Comparison of ENCODE assay signal across 1 cellular context in genomic region chr16:23255000-23255399, GRCh38.
TF ChIP-seq lines count a peak whose summit lies in the region.

No MANE protein-coding gene starts in this region.

TF ChIP-seq in GM23338, 12 proteins besides CTCF, POLR2A, EP300 and RAD21:
- TF ChIP-seq ZNF462 (CRISPR knock-in tag; IDR thresholded peaks at IDR 0.05) (no peak), POLR2AphosphoS5 (IDR thresholded peaks at IDR 0.05; ENCODE audit: low read depth) (no peak), EZH2 (IDR thresholded peaks at IDR 0.05; ENCODE audit: low read depth, unreplicated experiment) (no peak), ETS1 (IDR thresholded peaks at IDR 0.05) (no peak), JUNB (IDR thresholded peaks at IDR 0.05; ENCODE audit: unreplicated experiment) (no peak), STAT1 (IDR thresholded peaks at IDR 0.05; ENCODE audit: unreplicated experiment) (no peak), ZNF114 (CRISPR knock-in tag; IDR thresholded peaks at IDR 0.05) (no peak), CREB1 (CRISPR knock-in tag; IDR thresholded peaks at IDR 0.05; ENCODE audit: low read depth) (no peak), EZH2phosphoT487 (IDR thresholded peaks at IDR 0.05; ENCODE audit: unreplicated experiment) (no peak), ZNF331 (CRISPR knock-in tag; IDR thresholded peaks at IDR 0.05; ENCODE audit: low read depth) (no peak), NANOG (IDR thresholded peaks at IDR 0.05; ENCODE audit: borderline replicate concordance) (no peak)
- TF ChIP-seq, protein P1, sequence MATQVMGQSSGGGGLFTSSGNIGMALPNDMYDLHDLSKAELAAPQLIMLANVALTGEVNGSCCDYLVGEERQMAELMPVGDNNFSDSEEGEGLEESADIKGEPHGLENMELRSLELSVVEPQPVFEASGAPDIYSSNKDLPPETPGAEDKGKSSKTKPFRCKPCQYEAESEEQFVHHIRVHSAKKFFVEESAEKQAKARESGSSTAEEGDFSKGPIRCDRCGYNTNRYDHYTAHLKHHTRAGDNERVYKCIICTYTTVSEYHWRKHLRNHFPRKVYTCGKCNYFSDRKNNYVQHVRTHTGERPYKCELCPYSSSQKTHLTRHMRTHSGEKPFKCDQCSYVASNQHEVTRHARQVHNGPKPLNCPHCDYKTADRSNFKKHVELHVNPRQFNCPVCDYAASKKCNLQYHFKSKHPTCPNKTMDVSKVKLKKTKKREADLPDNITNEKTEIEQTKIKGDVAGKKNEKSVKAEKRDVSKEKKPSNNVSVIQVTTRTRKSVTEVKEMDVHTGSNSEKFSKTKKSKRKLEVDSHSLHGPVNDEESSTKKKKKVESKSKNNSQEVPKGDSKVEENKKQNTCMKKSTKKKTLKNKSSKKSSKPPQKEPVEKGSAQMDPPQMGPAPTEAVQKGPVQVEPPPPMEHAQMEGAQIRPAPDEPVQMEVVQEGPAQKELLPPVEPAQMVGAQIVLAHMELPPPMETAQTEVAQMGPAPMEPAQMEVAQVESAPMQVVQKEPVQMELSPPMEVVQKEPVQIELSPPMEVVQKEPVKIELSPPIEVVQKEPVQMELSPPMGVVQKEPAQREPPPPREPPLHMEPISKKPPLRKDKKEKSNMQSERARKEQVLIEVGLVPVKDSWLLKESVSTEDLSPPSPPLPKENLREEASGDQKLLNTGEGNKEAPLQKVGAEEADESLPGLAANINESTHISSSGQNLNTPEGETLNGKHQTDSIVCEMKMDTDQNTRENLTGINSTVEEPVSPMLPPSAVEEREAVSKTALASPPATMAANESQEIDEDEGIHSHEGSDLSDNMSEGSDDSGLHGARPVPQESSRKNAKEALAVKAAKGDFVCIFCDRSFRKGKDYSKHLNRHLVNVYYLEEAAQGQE (IDR thresholded peaks at IDR 0.05; ENCODE audit: unreplicated experiment), result no peak
